In genomic region chr13:75705908-75706307, GRCh38 we compare ENCODE assay signal across 24 cellular contexts.
DNase-seq lines count a peak whose midpoint lies in the region; ATAC-seq, FAIRE-seq and TF ChIP-seq lines count a peak whose summit lies in the region.
"Had no signal": no experiment of that assay in that cellular context is flagged by ENCODE, and none has a peak within 500 bp of the region (broad histone marks: within the 10 kb centered on the region; RNA-seq: fewer than 3 reads in every experiment).

No MANE protein-coding gene starts in this region.

- H3K4me2 ChIP-seq in A549: peak overlapping the region; percentile 84
- H3K4me2 ChIP-seq in IMR-90 (ENCODE audit: low read depth, low read length): 0 out of 2 replicates have a peak overlapping the region, but pooled peaks have one; percentile 8
- peak overlapping the region; percentile 23 for H3K4me2 ChIP-seq in osteoblast (ENCODE audit: insufficient read depth, low read length)
- H3K4me2 ChIP-seq in OCI-LY7 (ENCODE audit: low read length): no peak overlapping the region
- H3K4me2 ChIP-seq: neural progenitor cell had no signal

- H2BK120ac ChIP-seq in IMR-90 (ENCODE audit: low read depth, low read length): no peak overlapping the region

- POLR2A ChIA-PET in A549 (lab: Yijun Ruan, JAX): no interaction called here
- POLR2A ChIA-PET in IMR-90 (lab: Charles Lee; ENCODE audit: unreplicated experiment): no interaction called here
- POLR2A ChIA-PET in OCI-LY7 (lab: Charles Lee): interaction anchor here (0.5 to 0.6 kb wide), 2 partner anchors 420 to 542 kb away, joined by 3 read pairs; no protein-coding TSS in a partner anchor

- H3K56ac ChIP-seq in IMR-90 (ENCODE audit: extremely low read depth, insufficient read depth, low read length): no peak overlapping the region

- H3K9me1 ChIP-seq in IMR-90 (ENCODE audit: insufficient read depth, low read length): peaks cover 10% of the 10 kb centered on the region

- no peak for TF ChIP-seq CTCF in A549 (IDR thresholded peaks at IDR 0.05)
- TF ChIP-seq CTCF in IMR-90 (conservative IDR thresholded peaks at IDR 0.05; ENCODE audit: low read depth, low read length): no peak
- TF ChIP-seq CTCF in osteoblast (IDR thresholded peaks at IDR 0.05; ENCODE audit: extremely low read depth, low read depth, low read length): no peak
- TF ChIP-seq CTCF in OCI-LY7 (conservative IDR thresholded peaks at IDR 0.05; ENCODE audit: low read length): no peak

- H3K27ac ChIP-seq in A549 (peak overlapping the region; percentile 62 to 74), IMR-90 (ENCODE audit: insufficient read depth, low read length) (peak overlapping the region; percentile 66; the same call in 1 of the 2 replicates), epithelial cell of prostate (peak overlapping the region; percentile 96), osteoblast (ENCODE audit: low read depth, low read length) (peak overlapping the region; percentile 95), OCI-LY7 (ENCODE audit: low read depth, low read length, poor library complexity, severe bottlenecking) (no peak overlapping the region)
- H3K27ac ChIP-seq: dorsolateral prefrontal cortex, neural progenitor cell had no signal

- no peaks in the 10 kb centered on the region for H3K27me3 ChIP-seq in IMR-90 (ENCODE audit: control insufficient read depth, insufficient read depth, low read length)
- H3K27me3 ChIP-seq in osteoblast (ENCODE audit: insufficient read depth, low read length): no peaks in the 10 kb centered on the region
- H3K27me3 ChIP-seq: dorsolateral prefrontal cortex, gastrocnemius medialis, neural progenitor cell, thyroid gland had no signal

- in situ Hi-C loops in IMR-90 (cut with MboI; ENCODE audit: low sequenced_read_pairs): no loop called here

- TF ChIP-seq RAD21 in A549 (conservative IDR thresholded peaks at IDR 0.05 in 1 of 2, IDR thresholded peaks at IDR 0.05 in 1 of 2) (no peak), IMR-90 (IDR thresholded peaks at IDR 0.05; ENCODE audit: low read length) (no peak)

- H4K91ac ChIP-seq in IMR-90 (ENCODE audit: insufficient read depth, low read depth, low read length): peak overlapping the region; percentile 13; the same call in 1 of the 2 replicates

- no peak overlapping the region; the same call in 1 of the 2 replicates for H3K9ac ChIP-seq in IMR-90 (ENCODE audit: low read depth, low read length)
- H3K9ac ChIP-seq: neural progenitor cell had no signal

- H2AFZ ChIP-seq in IMR-90 (replicated peaks; ENCODE audit: low read length, poor library complexity) (no peak overlapping the region), osteoblast (ENCODE audit: low read length) (no peak overlapping the region), OCI-LY7 (ENCODE audit: low read length) (no peak overlapping the region)
- H2AFZ ChIP-seq: neural progenitor cell had no signal

- H3K9me3 ChIP-seq in A549: no peaks in the 10 kb centered on the region
- no peaks in the 10 kb centered on the region for H3K9me3 ChIP-seq in IMR-90 (ENCODE audit: control insufficient read depth, insufficient read depth, low read length)
- no peaks in the 10 kb centered on the region for H3K9me3 ChIP-seq in osteoblast (ENCODE audit: low read depth, low read length)
- no peaks in the 10 kb centered on the region for H3K9me3 ChIP-seq in OCI-LY7 (ENCODE audit: low read length)
- H3K9me3 ChIP-seq: Caco-2, gastrocnemius medialis, prostate gland, thyroid gland had no signal

- peak overlapping the region; percentile 36 for H4K5ac ChIP-seq in IMR-90 (ENCODE audit: low read depth, low read length)

- H4K20me1 ChIP-seq in IMR-90 (ENCODE audit: insufficient read depth, low read length) (peaks cover 61% of the 10 kb centered on the region; the same call in 1 of the 2 replicates), osteoblast (ENCODE audit: insufficient read depth, low read length) (peaks cover 64% of the 10 kb centered on the region), OCI-LY7 (ENCODE audit: insufficient read depth, low read length) (no peaks in the 10 kb centered on the region)

- CTCF ChIA-PET in A549 (lab: Yijun Ruan, JAX) (interaction anchor here (4.8 kb wide), 1 partner anchor 10 kb away, joined by 51 read pairs; no protein-coding TSS in a partner anchor), IMR-90 (lab: Yijun Ruan, JAX) (interaction anchor here (1.1 kb wide), 1 partner anchor 10 kb away, joined by 3 read pairs; no protein-coding TSS in a partner anchor), OCI-LY7 (lab: Charles Lee; ENCODE audit: unreplicated experiment) (no interaction called here)

- H2BK5ac ChIP-seq in IMR-90 (ENCODE audit: low read depth, low read length, poor library complexity, severe bottlenecking): peak overlapping the region; percentile 80

- H3K18ac ChIP-seq in IMR-90 (ENCODE audit: low read depth, low read length): no peak overlapping the region

- TF ChIP-seq POLR2A in A549 (IDR thresholded peaks at IDR 0.05; ENCODE audit: low read length): no peak
- no peak for TF ChIP-seq POLR2A in IMR-90 (IDR thresholded peaks at IDR 0.05; ENCODE audit: low read depth, low read length)

- no peak overlapping the region for H2BK20ac ChIP-seq in IMR-90 (ENCODE audit: low read depth, low read length)

- BruUV-seq in IMR-90 (replicated peaks; lab: Mats Ljungman, UMichigan) (no TSS peak), OCI-LY7 (replicated peaks; lab: Mats Ljungman, UMichigan) (no TSS peak)

- dilution Hi-C loops in IMR-90 (cut with HindIII; ENCODE audit: low sequenced_read_pairs, unreplicated experiment): no loop called here

- ATAC-seq in A549 (no peak), IMR-90 (ENCODE audit: low read depth) (no peak)

- no peak overlapping the region for H3K23ac ChIP-seq in IMR-90 (ENCODE audit: low read depth, low read length)

- peak overlapping the region; percentile 64 to 84 for H4K8ac ChIP-seq in IMR-90 (ENCODE audit: low read depth in 2 of 2, low read length in 2 of 2)

- intact Hi-C loops in IMR-90 (cut with micrococcal nuclease) (no loop called here), OCI-LY7 (cut with micrococcal nuclease; ENCODE audit: unreplicated experiment) (no loop called here)

- no peaks in the 10 kb centered on the region for H3K9me2 ChIP-seq in OCI-LY7 (ENCODE audit: insufficient read depth, low read length)

- H3K14ac ChIP-seq in IMR-90 (replicated peaks; ENCODE audit: low read depth, low read length): 0 out of 2 replicates have a peak overlapping the region, but pooled peaks have one; percentile 30

- no peak overlapping the region for H2AK5ac ChIP-seq in IMR-90 (ENCODE audit: low read depth, low read length)

- TF ChIP-seq EP300 in A549 (IDR thresholded peaks at IDR 0.05): no peak

- DNase-seq in A549 (ENCODE audit: low read depth in 1 of 2, low spot score in 1 of 2) (no peak), IMR-90 (no peak), epithelial cell of prostate (ENCODE audit: low read depth, low spot score) (no peak), osteoblast (ENCODE audit: insufficient read length, low spot score, missing footprints) (no peak), OCI-LY7 (ENCODE audit: low spot score) (no peak), SIG-M5 (lab: John Stamatoyannopoulos, UW) (no peak), NCI-H2081 treated with DMSO at 0.1 percent for 48 hours (lab: John Stamatoyannopoulos, UW) (no peak), GM03348 (ENCODE audit: low spot score) (no peak)
- DNase-seq: activated CD4-positive, CD25-positive, alpha-beta regulatory T cell; activated naive CD4-positive, alpha-beta T cell treated with anti-CD3 and anti-CD28 coated beads, Interleukin-2, amount 10 ng/mL, durations not matched to agents 7 days and 5 days; activated T-cell treated with anti-CD3 and anti-CD28 coated beads, Interleukin-2, amount 50 U/mL, for 4 hours; Caco-2; caudate nucleus; dorsolateral prefrontal cortex; gastrocnemius medialis; hypothalamus; NCI-H1417 treated with DMSO at 0.1 percent for 48 hours; NCI-H524 treated with DMSO at 0.1 percent for 48 hours; RPMI8226; stimulated activated naive CD4-positive, alpha-beta T cell; thyroid gland had no signal

- H3K79me1 ChIP-seq in IMR-90 (ENCODE audit: low read depth in 1 of 2, low read length in 2 of 2): peaks cover 10 to 54% of the 10 kb centered on the region in 2 experiments

- H2AK9ac ChIP-seq in IMR-90 (replicated peaks; ENCODE audit: low read depth, low read length, poor library complexity): no peak overlapping the region

- H3K4ac ChIP-seq in IMR-90 (ENCODE audit: low read depth, low read length): peak overlapping the region; percentile 30; the same call in 1 of the 2 replicates

- no peak overlapping the region for H2BK15ac ChIP-seq in IMR-90 (ENCODE audit: low read depth, low read length)

- H3K79me2 ChIP-seq in osteoblast (ENCODE audit: insufficient read depth, low read length) (peaks cover 80% of the 10 kb centered on the region), OCI-LY7 (ENCODE audit: insufficient read depth, low read depth, low read length) (no peaks in the 10 kb centered on the region)

- no peak for FAIRE-seq in A549 (lab: Jason Lieb, UNC)

- H3K4me1 ChIP-seq in A549 (peaks cover 26% of the 10 kb centered on the region), IMR-90 (ENCODE audit: control insufficient read depth, insufficient read depth, low read length) (peaks cover 15% of the 10 kb centered on the region), osteoblast (ENCODE audit: insufficient read depth, low read length) (peaks cover 51% of the 10 kb centered on the region), OCI-LY7 (ENCODE audit: insufficient read depth, low read length, poor library complexity, severe bottlenecking) (no peaks in the 10 kb centered on the region)
- H3K4me1 ChIP-seq: neural progenitor cell, prostate gland had no signal

- H3K4me3 ChIP-seq in A549: no peak overlapping the region
- no peak overlapping the region for H3K4me3 ChIP-seq in IMR-90 (ENCODE audit: insufficient read depth, low read depth, low read length)
- no peak overlapping the region for H3K4me3 ChIP-seq in osteoblast (ENCODE audit: insufficient read depth, low read length)
- H3K4me3 ChIP-seq in OCI-LY7 (ENCODE audit: low read depth, low read length, poor library complexity, severe bottlenecking): no peak overlapping the region
- H3K4me3 ChIP-seq: dorsolateral prefrontal cortex, gastrocnemius medialis, neural progenitor cell, prostate gland, skin epidermis, thyroid gland had no signal

- H3K36me3 ChIP-seq in IMR-90 (ENCODE audit: control insufficient read depth, insufficient read depth, low read length): no peaks in the 10 kb centered on the region
- peaks cover 20% of the 10 kb centered on the region for H3K36me3 ChIP-seq in osteoblast (ENCODE audit: insufficient read depth, low read length)
- no peaks in the 10 kb centered on the region for H3K36me3 ChIP-seq in OCI-LY7 (ENCODE audit: insufficient read depth, low read length)
- H3K36me3 ChIP-seq: gastrocnemius medialis, neural progenitor cell, prostate gland, thyroid gland had no signal

TF ChIP-seq in IMR-90, 13 proteins besides CTCF, POLR2A, EP300 and RAD21 (continues in another document):
- TF ChIP-seq, protein P1, sequence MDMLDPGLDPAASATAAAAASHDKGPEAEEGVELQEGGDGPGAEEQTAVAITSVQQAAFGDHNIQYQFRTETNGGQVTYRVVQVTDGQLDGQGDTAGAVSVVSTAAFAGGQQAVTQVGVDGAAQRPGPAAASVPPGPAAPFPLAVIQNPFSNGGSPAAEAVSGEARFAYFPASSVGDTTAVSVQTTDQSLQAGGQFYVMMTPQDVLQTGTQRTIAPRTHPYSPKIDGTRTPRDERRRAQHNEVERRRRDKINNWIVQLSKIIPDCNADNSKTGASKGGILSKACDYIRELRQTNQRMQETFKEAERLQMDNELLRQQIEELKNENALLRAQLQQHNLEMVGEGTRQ (IDR thresholded peaks at IDR 0.05; ENCODE audit: low read depth, low read length): no peak
- TF ChIP-seq MAZ (IDR thresholded peaks at IDR 0.05; ENCODE audit: borderline replicate concordance, low read depth, low read length): no peak
